Comparison of ENCODE assay signal across 28 cellular contexts in genomic region chr7:99766484-99767099, GRCh38. TPM values are rescaled to one million over a fixed set of nuclear protein-coding genes. Genes with fewer than 3 reads are reported as not detected.
"Had no signal": no experiment of that assay in that cellular context is flagged by ENCODE, and none has a peak within 500 bp of the region (broad histone marks: within the 10 kb centered on the region; RNA-seq: fewer than 3 reads in every experiment).

No MANE protein-coding gene starts in this region.

- H3K27me3 ChIP-seq: tibial nerve had no signal

- DNase-seq: activated CD4-positive, alpha-beta memory T cell treated with anti-CD3 and anti-CD28 coated beads, Interleukin-2, amount 10 ng/mL, durations not matched to agents 7 days and 5 days; activated CD4-positive, alpha-beta T cell treated with anti-CD3 and anti-CD28 coated beads for 1 hour; activated CD4-positive, alpha-beta T cell treated with anti-CD3 and anti-CD28 coated beads, Interleukin-2, amount 10 ng/mL, durations not matched to agents 7 days and 5 days; activated CD8-positive, alpha-beta memory T cell treated with anti-CD3 and anti-CD28 coated beads, Interleukin-2, amount 50 U/mL, for 48 hours; activated gamma-delta T cell; activated naive CD4-positive, alpha-beta T cell treated with anti-CD3 and anti-CD28 coated beads, Interleukin-2, amount 10 ng/mL, durations not matched to agents 7 days and 5 days; activated naive CD8-positive, alpha-beta T cell treated with anti-CD3 and anti-CD28 coated beads, Interleukin-2, amount 10 ng/mL, durations not matched to agents 7 days and 5 days; activated T-cell treated with anti-CD3 and anti-CD28 coated beads, Interleukin-2, amount 50 U/mL, for 24 hours; brain microvascular endothelial cell; caudate nucleus; head of caudate nucleus; hippocampal formation; kidney; left colon; naive thymus-derived CD8-positive, alpha-beta T cell; posterior cingulate gyrus; right cardiac atrium; spleen; stimulated activated naive CD4-positive, alpha-beta T cell; T-helper 9 cell had no signal

- H3K4me1 ChIP-seq: tibial nerve had no signal

- H3K4me3 ChIP-seq: spleen, tibial nerve had no signal

- H3K27ac ChIP-seq: brain microvascular endothelial cell, spleen, tibial nerve had no signal

- ATAC-seq: esophagus mucosa; left colon; naive thymus-derived CD8-positive, alpha-beta T cell; right cardiac atrium had no signal

- H3K36me3 ChIP-seq: brain microvascular endothelial cell, spleen, tibial nerve had no signal

RNA-seq across cellular contexts. Expression of gene CYP3A4, which starts 17.4 kb away (rescaled TPM):
- total RNA-seq: activated CD4-positive, alpha-beta memory T cell treated with anti-CD3 and anti-CD28 coated beads, Interleukin-2, amount 10 ng/mL, durations not matched to agents 7 days and 5 days; activated CD4-positive, alpha-beta T cell treated with anti-CD3 and anti-CD28 coated beads, Interleukin-2, amount 10 ng/mL, durations not matched to agents 7 days and 5 days; activated naive CD8-positive, alpha-beta T cell treated with anti-CD3 and anti-CD28 coated beads, Interleukin-2, amount 10 ng/mL, durations not matched to agents 7 days and 5 days; astrocyte; chondrocyte; kidney; mesothelial cell of epicardium; naive thymus-derived CD8-positive, alpha-beta T cell; right cardiac atrium; spleen; T-helper 1 cell treated with Interleukin-12 subunit alpha and Interleukin-12 subunit beta and Interleukin-4 antibody, amounts not matched to agents 30 ng/mL and 1 ng/mL, for 36 hours; temporal lobe; ureter had no signal
- polyA plus RNA-seq: spleen had no signal

RNA-seq across cellular contexts. Expression of gene CYP3A7, which starts 31.6 kb away (rescaled TPM):
- total RNA-seq: activated CD4-positive, alpha-beta memory T cell treated with anti-CD3 and anti-CD28 coated beads, Interleukin-2, amount 10 ng/mL, durations not matched to agents 7 days and 5 days; activated CD4-positive, alpha-beta T cell treated with anti-CD3 and anti-CD28 coated beads, Interleukin-2, amount 10 ng/mL, durations not matched to agents 7 days and 5 days; activated naive CD8-positive, alpha-beta T cell treated with anti-CD3 and anti-CD28 coated beads, Interleukin-2, amount 10 ng/mL, durations not matched to agents 7 days and 5 days; astrocyte; chondrocyte; esophagus mucosa; kidney; mesothelial cell of epicardium; naive thymus-derived CD8-positive, alpha-beta T cell; right cardiac atrium; spleen; T-helper 1 cell treated with Interleukin-12 subunit alpha and Interleukin-12 subunit beta and Interleukin-4 antibody, amounts not matched to agents 30 ng/mL and 1 ng/mL, for 36 hours; temporal lobe had no signal
- polyA plus RNA-seq: naive thymus-derived CD8-positive, alpha-beta T cell; right cardiac atrium; spleen had no signal
